In genomic region chr12:39138268-39138667, GRCh38 we compare ENCODE assay signal across 20 cellular contexts.
"Had no signal": no experiment of that assay in that cellular context is flagged by ENCODE, and none has a peak within 500 bp of the region (broad histone marks: within the 10 kb centered on the region; RNA-seq: fewer than 3 reads in every experiment).

No MANE protein-coding gene starts in this region.

- H3K27me3 ChIP-seq: SJSA1 had no signal

- DNase-seq: KBM-7, MV-4-11, NCI-H1048, NCI-H1436, NCI-H187, NCI-H2029, NCI-H2081 treated with DMSO at 0.1 percent for 48 hours, NCI-H2171, NCI-H226, NCI-H446, NCI-H510A, NCI-H524 treated with DMSO at 0.1 percent for 48 hours, NCI-H69, NCI-H774, Right ventricle myocardium superior, RPMI8226, SIG-M5, T-helper 1 cell had no signal

- H3K27ac ChIP-seq: SJSA1, SK-N-MC had no signal

- H3K4me3 ChIP-seq: SJSA1, SK-N-MC had no signal

- H3K36me3 ChIP-seq: SJSA1 had no signal

- H3K4me1 ChIP-seq: SJSA1 had no signal

- H3K9me3 ChIP-seq: SJSA1 had no signal
